ENCODE assay signal across 21 cellular contexts in genomic region chr5:115584501-115584900, GRCh38. TPM values are rescaled to one million over a fixed set of nuclear protein-coding genes. Genes with fewer than 3 reads are reported as not detected.
DNase-seq lines count a peak whose midpoint lies in the region; ATAC-seq, FAIRE-seq and TF ChIP-seq lines count a peak whose summit lies in the region.
"Had no signal": no experiment of that assay in that cellular context is flagged by ENCODE, and none has a peak within 500 bp of the region (broad histone marks: within the 10 kb centered on the region; RNA-seq: fewer than 3 reads in every experiment).

No MANE protein-coding gene starts in this region.

- H3K4me3 Mint-ChIP-seq in chondrocyte (ENCODE audit: unreplicated experiment) (no peak overlapping the region), type B pancreatic cell (no peak overlapping the region)
- H3K4me3 Mint-ChIP-seq: B cell; CD8-positive, alpha-beta memory T cell had no signal

- H3K36me3 Mint-ChIP-seq in chondrocyte (ENCODE audit: low read depth) (peaks cover 4% of the 10 kb centered on the region), type B pancreatic cell (no peaks in the 10 kb centered on the region)

- no peaks in the 10 kb centered on the region for H3K9me3 ChIP-seq in osteoblast (ENCODE audit: low read depth, low read length)
- no peaks in the 10 kb centered on the region for H3K9me3 ChIP-seq in right lobe of liver
- H3K9me3 ChIP-seq: BLaER1 treated with 17β-estradiol and CSF1 and Interleukin-3, amounts not matched to agents 10 nM and 100 nM had no signal

- H3K9me3 Mint-ChIP-seq in chondrocyte (ENCODE audit: low read depth) (no peaks in the 10 kb centered on the region), type B pancreatic cell (no peaks in the 10 kb centered on the region)
- H3K9me3 Mint-ChIP-seq: CD8-positive, alpha-beta memory T cell had no signal

- intact Hi-C loops in right lobe of liver (cut with DNase I), result no loop called here

- H4K20me1 ChIP-seq in osteoblast (ENCODE audit: insufficient read depth, low read length), result peaks cover 11% of the 10 kb centered on the region

- peaks cover 25% of the 10 kb centered on the region for H3K4me1 ChIP-seq in osteoblast (ENCODE audit: insufficient read depth, low read length)
- no peaks in the 10 kb centered on the region for H3K4me1 ChIP-seq in right lobe of liver

- 86% methylated on average over 1 of the region's 1 CpG for WGBS in right lobe of liver (ENCODE audit: insufficient coverage, low coverage, low lambda C conversion rate, missing lambda C conversion rate)

- FAIRE-seq in RCC 7860 (lab: Jason Lieb, UNC), result no peak
- FAIRE-seq: D721Med, GM12878, GM19239, HTR-8/SVneo, K562 had no signal

- TF ChIP-seq CTCF in chondrocyte (IDR thresholded peaks at IDR 0.05) (no peak), osteoblast (IDR thresholded peaks at IDR 0.05; ENCODE audit: extremely low read depth, low read depth, low read length) (no peak), type B pancreatic cell (conservative IDR thresholded peaks at IDR 0.05) (no peak), right lobe of liver (IDR thresholded peaks at IDR 0.05) (no peak)

- no peak overlapping the region for H3K4me2 ChIP-seq in osteoblast (ENCODE audit: insufficient read depth, low read length)

- H3K27ac Mint-ChIP-seq in chondrocyte (ENCODE audit: unreplicated experiment) (peak overlapping the region; percentile 23), type B pancreatic cell (no peak overlapping the region)
- H3K27ac Mint-ChIP-seq: B cell; CD8-positive, alpha-beta memory T cell had no signal

- DNase-seq in ELR (ENCODE audit: low read depth) (peak; percentile 74), RPMI7951 (ENCODE audit: low read depth) (peak; percentile 35), chondrocyte (ENCODE audit: low spot score) (no peak), osteoblast (ENCODE audit: insufficient read length, low spot score, missing footprints) (no peak), type B pancreatic cell (ENCODE audit: extremely low spot score, unreplicated experiment) (no peak), NCI-H524 (lab: John Stamatoyannopoulos, UW) (no peak), RCC 7860 (ENCODE audit: low spot score) (no peak), right lobe of liver (no peak)
- DNase-seq: CD8-positive, alpha-beta memory T cell; COR-L47; GOT3; H7 had no signal

- H3K36me3 ChIP-seq in osteoblast (ENCODE audit: insufficient read depth, low read length), result peaks cover 5% of the 10 kb centered on the region
- H3K36me3 ChIP-seq in right lobe of liver, result peaks cover 0 to 6% (median 0%) of the 10 kb centered on the region in 4 donors

- H3K27me3 ChIP-seq in osteoblast (ENCODE audit: insufficient read depth, low read length), result no peaks in the 10 kb centered on the region
- no peaks in the 10 kb centered on the region for H3K27me3 ChIP-seq in right lobe of liver
- H3K27me3 ChIP-seq: BLaER1 treated with 17β-estradiol and CSF1 and Interleukin-3, amounts not matched to agents 10 nM and 100 nM had no signal

- no peak for TF ChIP-seq POLR2A in right lobe of liver (IDR thresholded peaks at IDR 0.05)

- peak overlapping the region; percentile 90 for H3K27ac ChIP-seq in osteoblast (ENCODE audit: low read depth, low read length)
- no peak overlapping the region for H3K27ac ChIP-seq in right lobe of liver
- H3K27ac ChIP-seq: BLaER1 treated with 17β-estradiol and CSF1 and Interleukin-3, amounts not matched to agents 10 nM and 100 nM had no signal

- no peak for ATAC-seq in right lobe of liver
- ATAC-seq: GM12878, HCT116, K562 had no signal

- H3K79me2 ChIP-seq in osteoblast (ENCODE audit: insufficient read depth, low read length), result peaks cover 89% of the 10 kb centered on the region

- peaks cover 31% of the 10 kb centered on the region for H3K4me1 Mint-ChIP-seq in chondrocyte (ENCODE audit: low read depth)
- H3K4me1 Mint-ChIP-seq in type B pancreatic cell (ENCODE audit: unreplicated experiment), result no peaks in the 10 kb centered on the region
- H3K4me1 Mint-ChIP-seq: CD8-positive, alpha-beta memory T cell had no signal

- no peaks in the 10 kb centered on the region for H3K27me3 Mint-ChIP-seq in chondrocyte (ENCODE audit: low read depth)
- H3K27me3 Mint-ChIP-seq in type B pancreatic cell, result no peaks in the 10 kb centered on the region
- H3K27me3 Mint-ChIP-seq: B cell; CD8-positive, alpha-beta memory T cell had no signal

- H3K4me3 ChIP-seq in osteoblast (ENCODE audit: insufficient read depth, low read length), result no peak overlapping the region
- no peak overlapping the region for H3K4me3 ChIP-seq in right lobe of liver
- H3K4me3 ChIP-seq: BLaER1 treated with 17β-estradiol and CSF1 and Interleukin-3, amounts not matched to agents 10 nM and 100 nM; GM12878; K562 had no signal

- no peak overlapping the region for H2AFZ ChIP-seq in osteoblast (ENCODE audit: low read length)

RNA-seq across cellular contexts. Expression of gene TICAM2, which starts 17.8 kb away (rescaled TPM):
- total RNA-seq in RPMI7951 (2014; rRNA removed; shearing (Covaris generic)), result 6.4 and 11.7 TPM in 2 replicates
- total RNA-seq in chondrocyte (3.2 to 4.7 TPM (median 4.0 TPM) in 3 replicates), osteoblast (6.9 and 9.1 TPM in 2 replicates), type B pancreatic cell (ENCODE audit: low replicate concordance) (0.59 and 1.1 TPM in 2 replicates), right lobe of liver (1 to 10 TPM in 4 of 6 experiments, under 1 TPM in 2; 0.31 to 2.3 (median 2.1) TPM)
- total RNA-seq: G401, H7 had no signal

RNA-seq across cellular contexts. Expression of gene FEM1C, which starts 39.9 kb away (rescaled TPM):
- 11.4 and 14.3 TPM in 2 replicates for total RNA-seq in RPMI7951 (2014; rRNA removed; shearing (Covaris generic))
- 14.8 to 15.4 TPM (median 14.8 TPM) in 3 replicates for total RNA-seq in chondrocyte
- 17.1 and 17.4 TPM in 2 replicates for total RNA-seq in osteoblast
- 15.3 and 15.8 TPM in 2 replicates for total RNA-seq in type B pancreatic cell (ENCODE audit: low replicate concordance)
- total RNA-seq in right lobe of liver, result 10 to 100 TPM in 4 of 6 experiments, 1 to 10 TPM in 2; 8.7 to 12.2 (median 11.0) TPM

RNA-seq across cellular contexts. Expression of gene TMED7, which starts 41.3 kb away (rescaled TPM):
- 97.2 and 118 TPM in 2 replicates for total RNA-seq in RPMI7951 (2014; rRNA removed; shearing (Covaris generic))
- total RNA-seq in chondrocyte (122 to 146 TPM (median 132 TPM) in 3 replicates), osteoblast (137 and 151 TPM in 2 replicates), type B pancreatic cell (ENCODE audit: low replicate concordance) (77.2 and 102 TPM in 2 replicates), right lobe of liver (100 to 1,000 TPM in 2 of 6 experiments, 10 to 100 TPM in 4; 69.8 to 103 (median 91.7) TPM)

Comparison
In these comparisons a context has a peak if more than half of its experiments do, and no peak if none do; other contexts are left out.
1. DNase-seq: peak in ELR (single experiment) and RPMI7951 (single experiment); none in chondrocyte (single experiment), osteoblast (single experiment), type B pancreatic cell (single experiment), NCI-H524 (0 of 2), RCC 7860 (single experiment) and right lobe of liver (0 of 3).